ENCODE assay signal across 1 cellular context in the genomic region with DNA sequence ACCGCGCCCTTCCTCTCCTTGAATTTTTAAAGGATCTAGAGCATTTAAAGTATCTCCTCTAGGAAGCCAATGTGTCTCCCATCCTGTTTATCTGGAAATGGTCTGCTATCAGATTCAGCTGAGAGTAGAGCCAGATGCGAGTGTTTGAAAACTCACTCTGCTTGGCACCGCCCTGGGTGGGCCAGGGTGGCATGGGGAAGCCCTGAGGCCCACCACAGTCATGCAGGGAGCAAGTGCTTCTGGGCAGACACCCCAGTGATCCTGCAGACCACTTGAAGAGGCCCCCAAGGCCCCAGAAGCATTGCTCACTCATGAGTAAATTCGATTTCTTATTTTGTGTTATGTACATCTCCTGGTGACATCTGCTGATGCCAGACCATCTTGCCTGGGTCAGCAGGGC.
TF ChIP-seq lines count a peak whose summit lies in the region.

No MANE protein-coding gene starts in this region.

TF ChIP-seq in H1, 55 proteins besides CTCF, POLR2A, EP300 and RAD21:
- TF ChIP-seq RBBP5 (IDR thresholded peaks at IDR 0.05; ENCODE audit: borderline replicate concordance, low read depth, low read length) (no peak), RFX5 (IDR thresholded peaks at IDR 0.05; ENCODE audit: borderline replicate concordance, low read depth, low read length) (no peak), EZH2 (IDR thresholded peaks at IDR 0.05; ENCODE audit: low read depth, low read length, severe bottlenecking) (no peak), SIN3A (conservative IDR thresholded peaks at IDR 0.05 in 1 of 2, IDR thresholded peaks at IDR 0.05 in 1 of 2; ENCODE audit: low read depth in 1 of 2, low read length in 2 of 2) (no peak), SP2 (IDR thresholded peaks at IDR 0.05; ENCODE audit: low read length) (no peak), KDM5A (IDR thresholded peaks at IDR 0.05; ENCODE audit: low read length) (no peak), CHD1 (IDR thresholded peaks at IDR 0.05; ENCODE audit: low read depth, low read length) (no peak), ASH2L (IDR thresholded peaks at IDR 0.05; ENCODE audit: low read length) (no peak), JUN (IDR thresholded peaks at IDR 0.05; ENCODE audit: low read depth, low read length) (no peak), FOSL1 (IDR thresholded peaks at IDR 0.05; ENCODE audit: insufficient read depth, low read depth, low read length) (no peak)
- TF ChIP-seq, protein P1, sequence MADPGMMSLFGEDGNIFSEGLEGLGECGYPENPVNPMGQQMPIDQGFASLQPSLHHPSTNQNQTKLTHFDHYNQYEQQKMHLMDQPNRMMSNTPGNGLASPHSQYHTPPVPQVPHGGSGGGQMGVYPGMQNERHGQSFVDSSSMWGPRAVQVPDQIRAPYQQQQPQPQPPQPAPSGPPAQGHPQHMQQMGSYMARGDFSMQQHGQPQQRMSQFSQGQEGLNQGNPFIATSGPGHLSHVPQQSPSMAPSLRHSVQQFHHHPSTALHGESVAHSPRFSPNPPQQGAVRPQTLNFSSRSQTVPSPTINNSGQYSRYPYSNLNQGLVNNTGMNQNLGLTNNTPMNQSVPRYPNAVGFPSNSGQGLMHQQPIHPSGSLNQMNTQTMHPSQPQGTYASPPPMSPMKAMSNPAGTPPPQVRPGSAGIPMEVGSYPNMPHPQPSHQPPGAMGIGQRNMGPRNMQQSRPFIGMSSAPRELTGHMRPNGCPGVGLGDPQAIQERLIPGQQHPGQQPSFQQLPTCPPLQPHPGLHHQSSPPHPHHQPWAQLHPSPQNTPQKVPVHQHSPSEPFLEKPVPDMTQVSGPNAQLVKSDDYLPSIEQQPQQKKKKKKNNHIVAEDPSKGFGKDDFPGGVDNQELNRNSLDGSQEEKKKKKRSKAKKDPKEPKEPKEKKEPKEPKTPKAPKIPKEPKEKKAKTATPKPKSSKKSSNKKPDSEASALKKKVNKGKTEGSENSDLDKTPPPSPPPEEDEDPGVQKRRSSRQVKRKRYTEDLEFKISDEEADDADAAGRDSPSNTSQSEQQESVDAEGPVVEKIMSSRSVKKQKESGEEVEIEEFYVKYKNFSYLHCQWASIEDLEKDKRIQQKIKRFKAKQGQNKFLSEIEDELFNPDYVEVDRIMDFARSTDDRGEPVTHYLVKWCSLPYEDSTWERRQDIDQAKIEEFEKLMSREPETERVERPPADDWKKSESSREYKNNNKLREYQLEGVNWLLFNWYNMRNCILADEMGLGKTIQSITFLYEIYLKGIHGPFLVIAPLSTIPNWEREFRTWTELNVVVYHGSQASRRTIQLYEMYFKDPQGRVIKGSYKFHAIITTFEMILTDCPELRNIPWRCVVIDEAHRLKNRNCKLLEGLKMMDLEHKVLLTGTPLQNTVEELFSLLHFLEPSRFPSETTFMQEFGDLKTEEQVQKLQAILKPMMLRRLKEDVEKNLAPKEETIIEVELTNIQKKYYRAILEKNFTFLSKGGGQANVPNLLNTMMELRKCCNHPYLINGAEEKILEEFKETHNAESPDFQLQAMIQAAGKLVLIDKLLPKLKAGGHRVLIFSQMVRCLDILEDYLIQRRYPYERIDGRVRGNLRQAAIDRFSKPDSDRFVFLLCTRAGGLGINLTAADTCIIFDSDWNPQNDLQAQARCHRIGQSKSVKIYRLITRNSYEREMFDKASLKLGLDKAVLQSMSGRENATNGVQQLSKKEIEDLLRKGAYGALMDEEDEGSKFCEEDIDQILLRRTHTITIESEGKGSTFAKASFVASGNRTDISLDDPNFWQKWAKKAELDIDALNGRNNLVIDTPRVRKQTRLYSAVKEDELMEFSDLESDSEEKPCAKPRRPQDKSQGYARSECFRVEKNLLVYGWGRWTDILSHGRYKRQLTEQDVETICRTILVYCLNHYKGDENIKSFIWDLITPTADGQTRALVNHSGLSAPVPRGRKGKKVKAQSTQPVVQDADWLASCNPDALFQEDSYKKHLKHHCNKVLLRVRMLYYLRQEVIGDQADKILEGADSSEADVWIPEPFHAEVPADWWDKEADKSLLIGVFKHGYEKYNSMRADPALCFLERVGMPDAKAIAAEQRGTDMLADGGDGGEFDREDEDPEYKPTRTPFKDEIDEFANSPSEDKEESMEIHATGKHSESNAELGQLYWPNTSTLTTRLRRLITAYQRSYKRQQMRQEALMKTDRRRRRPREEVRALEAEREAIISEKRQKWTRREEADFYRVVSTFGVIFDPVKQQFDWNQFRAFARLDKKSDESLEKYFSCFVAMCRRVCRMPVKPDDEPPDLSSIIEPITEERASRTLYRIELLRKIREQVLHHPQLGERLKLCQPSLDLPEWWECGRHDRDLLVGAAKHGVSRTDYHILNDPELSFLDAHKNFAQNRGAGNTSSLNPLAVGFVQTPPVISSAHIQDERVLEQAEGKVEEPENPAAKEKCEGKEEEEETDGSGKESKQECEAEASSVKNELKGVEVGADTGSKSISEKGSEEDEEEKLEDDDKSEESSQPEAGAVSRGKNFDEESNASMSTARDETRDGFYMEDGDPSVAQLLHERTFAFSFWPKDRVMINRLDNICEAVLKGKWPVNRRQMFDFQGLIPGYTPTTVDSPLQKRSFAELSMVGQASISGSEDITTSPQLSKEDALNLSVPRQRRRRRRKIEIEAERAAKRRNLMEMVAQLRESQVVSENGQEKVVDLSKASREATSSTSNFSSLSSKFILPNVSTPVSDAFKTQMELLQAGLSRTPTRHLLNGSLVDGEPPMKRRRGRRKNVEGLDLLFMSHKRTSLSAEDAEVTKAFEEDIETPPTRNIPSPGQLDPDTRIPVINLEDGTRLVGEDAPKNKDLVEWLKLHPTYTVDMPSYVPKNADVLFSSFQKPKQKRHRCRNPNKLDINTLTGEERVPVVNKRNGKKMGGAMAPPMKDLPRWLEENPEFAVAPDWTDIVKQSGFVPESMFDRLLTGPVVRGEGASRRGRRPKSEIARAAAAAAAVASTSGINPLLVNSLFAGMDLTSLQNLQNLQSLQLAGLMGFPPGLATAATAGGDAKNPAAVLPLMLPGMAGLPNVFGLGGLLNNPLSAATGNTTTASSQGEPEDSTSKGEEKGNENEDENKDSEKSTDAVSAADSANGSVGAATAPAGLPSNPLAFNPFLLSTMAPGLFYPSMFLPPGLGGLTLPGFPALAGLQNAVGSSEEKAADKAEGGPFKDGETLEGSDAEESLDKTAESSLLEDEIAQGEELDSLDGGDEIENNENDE (IDR thresholded peaks at IDR 0.05; ENCODE audit: insufficient replicate concordance, low read length) = no peak
- TF ChIP-seq, protein P2, sequence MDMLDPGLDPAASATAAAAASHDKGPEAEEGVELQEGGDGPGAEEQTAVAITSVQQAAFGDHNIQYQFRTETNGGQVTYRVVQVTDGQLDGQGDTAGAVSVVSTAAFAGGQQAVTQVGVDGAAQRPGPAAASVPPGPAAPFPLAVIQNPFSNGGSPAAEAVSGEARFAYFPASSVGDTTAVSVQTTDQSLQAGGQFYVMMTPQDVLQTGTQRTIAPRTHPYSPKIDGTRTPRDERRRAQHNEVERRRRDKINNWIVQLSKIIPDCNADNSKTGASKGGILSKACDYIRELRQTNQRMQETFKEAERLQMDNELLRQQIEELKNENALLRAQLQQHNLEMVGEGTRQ (IDR thresholded peaks at IDR 0.05; ENCODE audit: low read length) = no peak
